13 cellular contexts compared by ENCODE assay signal in genomic region chr11:31943056-31943780, GRCh38.
DNase-seq lines count a peak whose midpoint lies in the region; ATAC-seq and TF ChIP-seq lines count a peak whose summit lies in the region.
"Had no signal": no experiment of that assay in that cellular context is flagged by ENCODE, and none has a peak within 500 bp of the region (broad histone marks: within the 10 kb centered on the region; RNA-seq: fewer than 3 reads in every experiment).

No MANE protein-coding gene starts in this region.

- ATAC-seq in GM19035 (IDR thresholded peaks at IDR 0.05; ENCODE audit: unreplicated experiment), result peak; percentile 99
- ATAC-seq in HG02678 (IDR thresholded peaks at IDR 0.05; ENCODE audit: unreplicated experiment), result peak; percentile 97
- peak; percentile 93 for ATAC-seq in HG03565 (IDR thresholded peaks at IDR 0.05; ENCODE audit: unreplicated experiment)
- ATAC-seq in foreskin keratinocyte, result no peak
- ATAC-seq: stimulated activated memory B cell treated with anti-CD40 and anti-IgM and Interleukin-4, amounts not matched to agents 10 μg/mL and 1 μg/mL and 100 μg/mL, for 72 hours had no signal

- no peak for TF ChIP-seq CTCF in GM10248 (IDR thresholded peaks at IDR 0.05; ENCODE audit: control extremely low read depth, extremely low read depth, low read depth, missing control alignments)
- no peak for TF ChIP-seq CTCF in dorsolateral prefrontal cortex (IDR thresholded peaks at IDR 0.05 in 54 of 56, conservative IDR thresholded peaks at IDR 0.05 in 2 of 56; ENCODE audit: low read depth in 1 of 56, partially characterized antibody in 56 of 56)
- TF ChIP-seq CTCF in foreskin keratinocyte (conservative IDR thresholded peaks at IDR 0.05), result no peak

- no peaks in the 10 kb centered on the region for H3K4me1 ChIP-seq in foreskin keratinocyte
- H3K4me1 ChIP-seq: BLaER1 had no signal

- POLR2A ChIA-PET in GM10248 (lab: Yijun Ruan, JAX), result no interaction called here

- CTCF ChIA-PET in GM10248 (lab: Yijun Ruan, JAX), result interaction anchor here (1.1 to 8.9 kb wide), 3 partner anchors 11 to 15 kb away, joined by 3 to 88 read pairs (median 13); no protein-coding TSS in a partner anchor

- intact Hi-C loops in dorsolateral prefrontal cortex (cut with DNase I), result no loop called here

- DNase-seq in GM10248 (ENCODE audit: extremely low spot score) (peak; percentile 25), SW480 (ENCODE audit: low spot score) (no peak), dorsolateral prefrontal cortex (no peak), foreskin keratinocyte (no peak), NCI-H2227 (lab: John Stamatoyannopoulos, UW; ENCODE audit: unreplicated experiment) (no peak)
- DNase-seq: activated CD4-positive, alpha-beta memory T cell treated with anti-CD3 and anti-CD28 coated beads for 36 hours; GOT3 had no signal

- H3K27me3 ChIP-seq in dorsolateral prefrontal cortex (peaks cover 0 to 22% (median 0%) of the 10 kb centered on the region in 45 donors), foreskin keratinocyte (peaks cover under 1% of the 10 kb centered on the region)
- H3K27me3 ChIP-seq: BLaER1 had no signal

- H3K4me3 ChIP-seq in dorsolateral prefrontal cortex, result no peak overlapping the region
- H3K4me3 ChIP-seq: BLaER1 had no signal

- H3K27ac ChIP-seq in dorsolateral prefrontal cortex (no peak overlapping the region), foreskin keratinocyte (no peak overlapping the region)
- H3K27ac ChIP-seq: BLaER1, RWPE1 had no signal
